Comparison of ENCODE assay signal across 10 cellular contexts in the genomic region with DNA sequence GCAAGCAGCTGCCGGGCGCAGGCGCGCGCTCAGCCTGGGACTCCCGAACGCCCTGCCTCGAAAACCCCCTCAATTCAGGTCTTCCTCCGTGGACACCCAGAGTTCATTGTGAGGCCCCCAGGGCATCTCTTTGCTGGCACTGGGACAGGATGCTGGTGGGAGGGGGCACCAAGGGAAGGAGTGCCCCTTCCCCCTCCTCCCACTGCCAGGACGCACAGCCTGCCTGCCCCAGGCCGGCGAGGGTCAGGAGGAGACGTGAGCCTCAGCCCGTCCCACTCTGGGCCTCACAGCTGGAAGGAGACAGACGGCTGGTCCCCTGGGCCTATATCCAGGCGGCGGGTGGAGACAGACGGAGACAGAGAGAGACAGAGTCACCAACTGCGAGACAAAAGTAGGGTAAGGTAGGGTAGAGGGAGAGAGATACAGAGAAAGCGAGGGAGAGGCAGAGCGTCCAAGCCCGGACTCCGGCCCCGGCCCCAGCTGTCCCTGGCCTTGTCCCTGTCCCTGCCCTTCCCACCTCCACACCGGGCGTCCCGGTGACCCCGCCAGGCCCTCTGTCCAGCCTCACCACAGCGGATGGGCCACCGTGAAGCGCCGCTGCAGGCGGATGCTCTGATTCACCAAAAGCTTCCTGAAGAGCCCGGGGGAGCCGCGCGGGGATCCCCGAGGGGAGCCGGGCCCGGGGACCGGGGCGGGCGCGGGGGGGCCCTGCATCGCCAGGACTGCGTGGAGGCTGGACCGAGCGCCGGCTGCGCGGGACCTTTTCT. TPM values are rescaled to one million over a fixed set of nuclear protein-coding genes. Genes with fewer than 3 reads are reported as not detected.
DNase-seq lines count a peak whose midpoint lies in the region; ATAC-seq and TF ChIP-seq lines count a peak whose summit lies in the region.
"Had no signal": no experiment of that assay in that cellular context is flagged by ENCODE, and none has a peak within 500 bp of the region (broad histone marks: within the 10 kb centered on the region; RNA-seq: fewer than 3 reads in every experiment).

PDE4C (minus strand) TSS at position 737 of the 767 bp plus-strand sequence; CDS start at position 714, 23 bp downstream.

- H3K27me3 Mint-ChIP-seq in nephron progenitor cell (ENCODE audit: low read depth, poor library complexity): peaks cover 72% of the 10 kb centered on the region

- H3K9me3 Mint-ChIP-seq in nephron progenitor cell: no peaks in the 10 kb centered on the region

- H4K91ac ChIP-seq in IMR-90 (ENCODE audit: insufficient read depth, low read depth, low read length): no peak within 1 kb of the TSS

- H2BK5ac ChIP-seq in IMR-90 (ENCODE audit: low read depth, low read length, poor library complexity, severe bottlenecking): no peak within 1 kb of the TSS

- H3K14ac ChIP-seq in IMR-90 (replicated peaks; ENCODE audit: low read depth, low read length): no peak within 1 kb of the TSS

- H3F3A ChIP-seq in MM.1S (ENCODE audit: insufficient read depth, low read length): no peaks in the 10 kb centered on the region

- H3K4me3 Mint-ChIP-seq in nephron progenitor cell: peak within 1 kb of the TSS; percentile 86

- no peak within 1 kb of the TSS for H2BK120ac ChIP-seq in IMR-90 (ENCODE audit: low read depth, low read length)

- dilution Hi-C loops in IMR-90 (cut with HindIII; ENCODE audit: low sequenced_read_pairs, unreplicated experiment): no loop called here

- ATAC-seq in IMR-90 (ENCODE audit: low read depth) (no peak), GM21619 (IDR thresholded peaks at IDR 0.05; ENCODE audit: unreplicated experiment) (no peak)

- TF ChIP-seq RAD21 in IMR-90 (IDR thresholded peaks at IDR 0.05; ENCODE audit: low read length): no peak

- no peak within 1 kb of the TSS; the same call in 1 of the 2 replicates for H4K5ac ChIP-seq in IMR-90 (ENCODE audit: low read depth, low read length)

- H3K9me3 ChIP-seq in IMR-90 (ENCODE audit: control insufficient read depth, insufficient read depth, low read length) (no peaks in the 10 kb centered on the region), duodenal mucosa (ENCODE audit: control insufficient read depth in 1 of 2, low read length in 2 of 2) (no peaks in the 10 kb centered on the region), MM.1S (replicated peaks; ENCODE audit: insufficient read depth, low read length) (no peaks in the 10 kb centered on the region)

- H3K4ac ChIP-seq in IMR-90 (ENCODE audit: low read depth, low read length): no peak within 1 kb of the TSS

- H3K9ac ChIP-seq in IMR-90 (ENCODE audit: low read depth, low read length) (no peak within 1 kb of the TSS), duodenal mucosa (ENCODE audit: low read depth in 1 of 2, low read length in 2 of 2) (peak within 1 kb of the TSS in 1 of 2 donors; percentile 63), MM.1S (ENCODE audit: low read length) (no peak within 1 kb of the TSS)

- H3K36me3 ChIP-seq in IMR-90 (ENCODE audit: control insufficient read depth, insufficient read depth, low read length) (no peaks in the 10 kb centered on the region), duodenal mucosa (ENCODE audit: control insufficient read depth in 1 of 2, insufficient read depth in 2 of 2, low read length in 2 of 2) (no peaks in the 10 kb centered on the region), MM.1S (replicated peaks; ENCODE audit: insufficient read depth, low read length) (no peaks in the 10 kb centered on the region)

- no peaks in the 10 kb centered on the region for H3K9me2 ChIP-seq in MM.1S (replicated peaks; ENCODE audit: insufficient read depth, low read length)

- H2AK5ac ChIP-seq in IMR-90 (ENCODE audit: low read depth, low read length): 0 out of 2 replicates have a peak within 1 kb of the TSS, but pooled peaks have one; percentile 20

- POLR2A ChIA-PET in IMR-90 (lab: Charles Lee; ENCODE audit: unreplicated experiment): no interaction called here

- H3K4me2 ChIP-seq in IMR-90 (ENCODE audit: low read depth, low read length) (no peak within 1 kb of the TSS), MM.1S (ENCODE audit: low read depth, low read length) (no peak within 1 kb of the TSS)

- WGBS in IMR-90 (ENCODE audit: extremely low coverage in 2 of 2, insufficient read length in 1 of 2), 2 experiments: 8% methylated on average over 7 of the region's 51 CpGs; no CpG with 5 or more reads in 1 of the 2 experiments

- H3K4me1 Mint-ChIP-seq in nephron progenitor cell: peaks cover 40% of the 10 kb centered on the region

- no peak within 1 kb of the TSS for H3K4me3 ChIP-seq in IMR-90 (ENCODE audit: insufficient read depth, low read depth, low read length)
- no peak within 1 kb of the TSS for H3K4me3 ChIP-seq in duodenal mucosa (ENCODE audit: low read depth in 1 of 2, low read length in 2 of 2)
- H3K4me3 ChIP-seq in MM.1S (ENCODE audit: low read length): no peak within 1 kb of the TSS

- H2BK15ac ChIP-seq in IMR-90 (ENCODE audit: low read depth, low read length): no peak within 1 kb of the TSS

- H3K18ac ChIP-seq in IMR-90 (ENCODE audit: low read depth, low read length): no peak within 1 kb of the TSS

- peaks cover 2% of the 10 kb centered on the region; the same call in 1 of the 2 replicates for H3K9me1 ChIP-seq in IMR-90 (ENCODE audit: insufficient read depth, low read length)

- H3K23ac ChIP-seq in IMR-90 (ENCODE audit: low read depth, low read length): no peak within 1 kb of the TSS

- H4K20me1 ChIP-seq in IMR-90 (ENCODE audit: insufficient read depth, low read length) (no peaks in the 10 kb centered on the region), MM.1S (ENCODE audit: insufficient read depth, low read length) (no peaks in the 10 kb centered on the region)

- intact Hi-C loops in IMR-90 (cut with micrococcal nuclease): no loop called here

- peaks cover 7% of the 10 kb centered on the region for H3K4me1 ChIP-seq in IMR-90 (ENCODE audit: control insufficient read depth, insufficient read depth, low read length)
- peaks cover 8 to 19% of the 10 kb centered on the region in 2 donors for H3K4me1 ChIP-seq in duodenal mucosa (ENCODE audit: control insufficient read depth in 1 of 2, insufficient read depth in 2 of 2, low read length in 2 of 2)
- no peaks in the 10 kb centered on the region for H3K4me1 ChIP-seq in MM.1S (ENCODE audit: low read length)

- H2AFZ ChIP-seq in IMR-90 (replicated peaks; ENCODE audit: low read length, poor library complexity): peak within 1 kb of the TSS; percentile 96
- H2AFZ ChIP-seq in MM.1S (ENCODE audit: low read length): no peak within 1 kb of the TSS

- H2BK20ac ChIP-seq in IMR-90 (ENCODE audit: low read depth, low read length): no peak within 1 kb of the TSS

- DNase-seq in DMS 273 (lab: John Stamatoyannopoulos, UW; ENCODE audit: unreplicated experiment): peak; percentile 83
- no peak for DNase-seq in IMR-90
- peak; percentile 53 for DNase-seq in nephron progenitor cell
- DNase-seq in MM.1S: no peak
- no peak for DNase-seq in NCI-H1694 treated with DMSO at 0.1 percent for 48 hours (lab: John Stamatoyannopoulos, UW)
- no peak for DNase-seq in KBM-7
- DNase-seq: activated CD4-positive, CD25-positive, alpha-beta regulatory T cell treated with anti-CD3 and anti-CD28 coated beads, Interleukin-2, amount 50 U/mL, for 72 hours; NCI-H1105 treated with DMSO at 0.1 percent for 48 hours had no signal

- no peak within 1 kb of the TSS; a peak in 1 of 4 replicates for H4K8ac ChIP-seq in IMR-90 (ENCODE audit: low read depth in 2 of 2, low read length in 2 of 2)

- H3K79me1 ChIP-seq in IMR-90 (ENCODE audit: low read depth in 1 of 2, low read length in 2 of 2): no peaks in the 10 kb centered on the region

- no peak for TF ChIP-seq POLR2A in IMR-90 (IDR thresholded peaks at IDR 0.05; ENCODE audit: low read depth, low read length)

- TF ChIP-seq CTCF in IMR-90 (conservative IDR thresholded peaks at IDR 0.05; ENCODE audit: low read depth, low read length) (no peak), nephron progenitor cell (IDR thresholded peaks at IDR 0.05) (no peak), MM.1S (IDR thresholded peaks at IDR 0.05; ENCODE audit: low read length) (no peak)

- H3K79me2 ChIP-seq in MM.1S (ENCODE audit: low read length): no peaks in the 10 kb centered on the region

- in situ Hi-C loops in IMR-90 (cut with MboI; ENCODE audit: low sequenced_read_pairs): no loop called here
- in situ Hi-C loops in KBM-7 (cut with MboI; ENCODE audit: low pct_unique_long_range_greater_than_20kb, low sequenced_read_pairs): no loop called here

- H3K56ac ChIP-seq in IMR-90 (ENCODE audit: extremely low read depth, insufficient read depth, low read length): no peak within 1 kb of the TSS

- BruUV-seq in IMR-90 (replicated peaks; lab: Mats Ljungman, UMichigan): no TSS peak

- H3K27me3 ChIP-seq in IMR-90 (ENCODE audit: control insufficient read depth, insufficient read depth, low read length) (peaks cover 10% of the 10 kb centered on the region; the same call in 1 of the 2 replicates), duodenal mucosa (ENCODE audit: control insufficient read depth in 1 of 2, insufficient read depth in 2 of 2, low read length in 2 of 2) (peaks cover 22 to 25% of the 10 kb centered on the region in 2 donors), MM.1S (replicated peaks; ENCODE audit: insufficient read depth, low read length) (peaks cover 70% of the 10 kb centered on the region)

- CTCF ChIA-PET in IMR-90 (lab: Yijun Ruan, JAX): no interaction called here

- H3K27ac Mint-ChIP-seq in nephron progenitor cell: no peak within 1 kb of the TSS

- H2AK9ac ChIP-seq in IMR-90 (replicated peaks; ENCODE audit: low read depth, low read length, poor library complexity): peak within 1 kb of the TSS; percentile 19

- H3K27ac ChIP-seq in IMR-90 (ENCODE audit: insufficient read depth, low read length) (no peak within 1 kb of the TSS), duodenal mucosa (ENCODE audit: low read depth, low read length) (peak within 1 kb of the TSS; percentile 20), MM.1S (ENCODE audit: low read length) (no peak within 1 kb of the TSS)

- no peaks in the 10 kb centered on the region for H3K36me3 Mint-ChIP-seq in nephron progenitor cell (ENCODE audit: low read depth)

TF ChIP-seq in IMR-90, 13 proteins besides CTCF, POLR2A, EP300 and RAD21:
- no peak for TF ChIP-seq MAZ (IDR thresholded peaks at IDR 0.05; ENCODE audit: borderline replicate concordance, low read depth, low read length)
- TF ChIP-seq CHD1 (IDR thresholded peaks at IDR 0.05; ENCODE audit: low read depth, low read length): no peak

RNA-seq across cellular contexts. Expression of gene PDE4C, which starts in this region (rescaled TPM):
- 0.18 TPM in 1 of 2 replicates, not detected in the other for total RNA-seq in IMR-90 (2012; rRNA removed)
- 0.22 and 0.24 TPM in 2 replicates for polyA plus RNA-seq in IMR-90 (2012; rRNA removed)
- 0.30 and 0.40 TPM in 2 replicates for polyA plus RNA-seq in IMR-90 (2012; cell fraction: cytosol; rRNA removed)
- polyA plus RNA-seq in IMR-90 (2012; cell fraction: nucleus; rRNA removed; ENCODE audit: low replicate concordance): 3.4 and 5.3 TPM in 2 replicates

Comparison
In these comparisons a context has a peak if more than half of its experiments do, and no peak if none do; other contexts are left out.
1. DNase-seq: peak in DMS 273 (single experiment) and nephron progenitor cell (single experiment); none in IMR-90 (single experiment), MM.1S (single experiment), NCI-H1694 treated with DMSO at 0.1 percent for 48 hours (single experiment) and KBM-7 (single experiment).